1 cellular context compared by ENCODE assay signal in the genomic region with DNA sequence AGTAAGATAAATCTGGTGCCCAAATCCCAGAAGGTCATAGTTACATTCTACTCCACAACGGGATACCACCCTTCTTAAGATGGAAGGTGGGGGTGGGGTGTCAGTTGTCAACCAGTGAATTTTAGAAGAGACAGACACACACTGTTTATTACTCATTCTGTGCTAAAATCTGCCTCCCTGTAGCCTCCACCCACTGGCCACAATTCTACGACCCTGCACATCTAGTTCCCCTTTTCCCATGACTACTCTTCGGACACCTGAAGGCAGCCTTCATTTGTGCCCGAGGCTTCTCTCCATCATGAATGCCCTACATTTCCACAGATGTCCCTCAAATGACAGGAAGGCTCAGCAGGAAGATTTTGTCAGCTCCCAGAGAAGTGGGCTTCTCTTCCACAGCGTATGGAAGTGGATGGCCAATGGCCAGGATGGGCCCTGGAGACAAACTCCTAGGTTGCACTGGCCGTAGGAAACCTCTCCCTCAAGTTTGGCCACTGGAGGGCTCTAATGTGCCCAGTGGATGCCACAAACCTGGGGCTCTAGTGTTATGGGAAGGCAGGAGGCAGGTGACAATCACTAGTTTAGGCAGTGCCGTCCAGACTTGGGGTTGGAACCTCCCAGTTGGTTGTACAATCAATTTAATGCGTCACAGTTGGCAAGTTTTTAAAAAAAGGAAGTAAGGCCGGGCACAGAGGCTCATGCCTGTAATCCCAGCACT.
TF ChIP-seq lines count a peak whose summit lies in the region.

No MANE protein-coding gene starts in this region.

TF ChIP-seq in IMR-90, 13 proteins besides CTCF, POLR2A, EP300 and RAD21:
- TF ChIP-seq CEBPB (IDR thresholded peaks at IDR 0.05; ENCODE audit: low read depth, low read length) (no peak), ELK1 (IDR thresholded peaks at IDR 0.05; ENCODE audit: borderline replicate concordance, low read depth, low read length) (no peak), MAZ (IDR thresholded peaks at IDR 0.05; ENCODE audit: borderline replicate concordance, low read depth, low read length) (no peak), FOS (IDR thresholded peaks at IDR 0.05; ENCODE audit: low read depth, low read length) (no peak), MXI1 (IDR thresholded peaks at IDR 0.05; ENCODE audit: borderline replicate concordance, low read depth, low read length) (no peak), CHD1 (IDR thresholded peaks at IDR 0.05; ENCODE audit: low read depth, low read length) (no peak), RFX5 (IDR thresholded peaks at IDR 0.05; ENCODE audit: low read depth, low read length) (no peak)
- TF ChIP-seq, protein P1, sequence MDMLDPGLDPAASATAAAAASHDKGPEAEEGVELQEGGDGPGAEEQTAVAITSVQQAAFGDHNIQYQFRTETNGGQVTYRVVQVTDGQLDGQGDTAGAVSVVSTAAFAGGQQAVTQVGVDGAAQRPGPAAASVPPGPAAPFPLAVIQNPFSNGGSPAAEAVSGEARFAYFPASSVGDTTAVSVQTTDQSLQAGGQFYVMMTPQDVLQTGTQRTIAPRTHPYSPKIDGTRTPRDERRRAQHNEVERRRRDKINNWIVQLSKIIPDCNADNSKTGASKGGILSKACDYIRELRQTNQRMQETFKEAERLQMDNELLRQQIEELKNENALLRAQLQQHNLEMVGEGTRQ (IDR thresholded peaks at IDR 0.05; ENCODE audit: low read depth, low read length), result no peak
